In the genomic region with DNA sequence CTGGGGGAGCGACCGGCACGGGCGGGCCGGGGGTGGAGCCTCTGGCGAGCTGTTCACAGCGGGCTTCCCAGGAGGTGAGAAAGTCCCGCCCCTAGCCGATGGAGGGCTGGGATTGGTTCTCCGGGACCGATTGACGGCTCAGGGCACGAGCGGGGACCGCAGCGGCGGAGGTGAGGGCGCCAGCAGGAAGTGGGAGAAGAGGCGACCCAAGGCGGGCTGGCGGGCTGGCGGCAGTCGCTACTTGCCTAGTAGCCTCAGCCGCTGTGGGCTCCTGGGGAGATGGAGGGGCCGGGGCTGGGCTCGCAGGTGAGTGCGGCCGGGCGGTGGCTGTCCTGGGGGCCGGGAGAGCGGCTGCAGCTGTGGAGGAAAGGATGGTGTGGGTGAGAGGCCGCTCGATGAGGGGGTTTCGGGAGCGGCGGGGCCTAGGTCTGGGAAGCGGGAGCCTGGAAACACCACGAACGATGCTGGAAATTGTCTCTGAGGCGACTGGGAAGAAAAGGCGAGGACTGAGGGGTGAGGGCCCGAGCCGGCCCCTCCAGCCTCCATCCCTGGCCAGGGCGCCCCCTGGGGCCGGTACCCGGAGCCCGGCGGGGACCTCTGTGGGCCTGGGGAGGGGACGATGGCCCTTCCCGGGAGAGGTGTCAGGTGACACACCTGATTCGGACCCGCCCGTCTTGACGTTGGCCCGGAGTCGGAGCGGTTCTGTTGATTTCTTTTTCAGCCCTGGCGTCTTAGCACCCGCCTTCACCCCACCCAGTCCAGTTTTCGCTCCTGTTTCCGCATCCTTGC, we compare ENCODE assay signal across 8 cellular contexts.
A peak's percentile ranks its signal among the peaks of the same experiment; 100 is the strongest.
DNase-seq lines count a peak whose midpoint lies in the region; ATAC-seq and TF ChIP-seq lines count a peak whose summit lies in the region.

A gene with protein sequence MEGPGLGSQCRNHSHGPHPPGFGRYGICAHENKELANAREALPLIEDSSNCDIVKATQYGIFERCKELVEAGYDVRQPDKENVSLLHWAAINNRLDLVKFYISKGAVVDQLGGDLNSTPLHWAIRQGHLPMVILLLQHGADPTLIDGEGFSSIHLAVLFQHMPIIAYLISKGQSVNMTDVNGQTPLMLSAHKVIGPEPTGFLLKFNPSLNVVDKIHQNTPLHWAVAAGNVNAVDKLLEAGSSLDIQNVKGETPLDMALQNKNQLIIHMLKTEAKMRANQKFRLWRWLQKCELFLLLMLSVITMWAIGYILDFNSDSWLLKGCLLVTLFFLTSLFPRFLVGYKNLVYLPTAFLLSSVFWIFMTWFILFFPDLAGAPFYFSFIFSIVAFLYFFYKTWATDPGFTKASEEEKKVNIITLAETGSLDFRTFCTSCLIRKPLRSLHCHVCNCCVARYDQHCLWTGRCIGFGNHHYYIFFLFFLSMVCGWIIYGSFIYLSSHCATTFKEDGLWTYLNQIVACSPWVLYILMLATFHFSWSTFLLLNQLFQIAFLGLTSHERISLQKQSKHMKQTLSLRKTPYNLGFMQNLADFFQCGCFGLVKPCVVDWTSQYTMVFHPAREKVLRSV (plus strand): TSS at position 198 of the 789 bp plus-strand sequence. CDS start 82 bp downstream, at position 280.

- TF ChIP-seq RAD21 in Ishikawa (IDR thresholded peaks at IDR 0.05; ENCODE audit: low read depth): no peak

- H3K27me3 ChIP-seq in mucosa of stomach (ENCODE audit: control insufficient read depth, insufficient read depth, low read length): no peaks in the 10 kb centered on the region

- peak; percentile 89 for DNase-seq in DMS79 (lab: John Stamatoyannopoulos, UW)
- DNase-seq in OCI-M1 (lab: John Stamatoyannopoulos, UW): peak; percentile 95
- DNase-seq in activated T-cell treated with anti-CD3 and anti-CD28 coated beads for 24 hours (ENCODE audit: low read depth): peak; percentile 95
- peak; percentile 87 to 91 for DNase-seq in erythroblast (lab: John Stamatoyannopoulos, UW)
- DNase-seq in stimulated activated CD8-positive, alpha-beta memory T cell treated with anti-CD3 and anti-CD28 coated beads, Interleukin-4, amount 100 ng/mL, for 48 hours: peak; percentile 98

- ATAC-seq in GM21619 (IDR thresholded peaks at IDR 0.05; ENCODE audit: unreplicated experiment): peak; percentile 99

- H3K4me3 ChIP-seq in mucosa of stomach (ENCODE audit: low read length): peak within 1 kb of the TSS; percentile 69

- no peaks in the 10 kb centered on the region for H3K9me3 ChIP-seq in mucosa of stomach (ENCODE audit: control insufficient read depth, low read length)

- no peaks in the 10 kb centered on the region for H3K36me3 ChIP-seq in mucosa of stomach (ENCODE audit: control insufficient read depth, insufficient read depth, low read length)

- peak within 1 kb of the TSS; percentile 95 for H3K9ac ChIP-seq in mucosa of stomach (ENCODE audit: low read length)

- TF ChIP-seq EP300 in Ishikawa (IDR thresholded peaks at IDR 0.05; ENCODE audit: borderline replicate concordance): peak; percentile 18; the same call in 1 of the 2 replicates

- peak; percentile 56 for TF ChIP-seq POLR2A in erythroblast (IDR thresholded peaks at IDR 0.05; ENCODE audit: low read length)

- H3K4me1 ChIP-seq in mucosa of stomach (ENCODE audit: control insufficient read depth, insufficient read depth, low read length): peaks cover 34% of the 10 kb centered on the region

TF ChIP-seq in Ishikawa, 13 proteins besides CTCF, POLR2A, EP300 and RAD21:
- TF ChIP-seq FOXM1 (IDR thresholded peaks at IDR 0.05; ENCODE audit: borderline replicate concordance, low read depth) (no peak), TEAD4 (IDR thresholded peaks at IDR 0.05) (no peak), YY1 (IDR thresholded peaks at IDR 0.05; ENCODE audit: low read depth) (no peak), REST (IDR thresholded peaks at IDR 0.05; ENCODE audit: low read depth) (no peak), ZBTB7A (IDR thresholded peaks at IDR 0.05; ENCODE audit: low read depth) (0 out of 2 replicates have a peak, but pooled peaks have one; percentile 70), TCF12 (IDR thresholded peaks at IDR 0.05; ENCODE audit: low read depth) (0 out of 2 replicates have a peak, but pooled peaks have one; percentile 20), TAF1 (IDR thresholded peaks at IDR 0.05; ENCODE audit: low read depth) (peak; percentile 75), MAX (IDR thresholded peaks at IDR 0.05) (peak; percentile 37), NFIC (IDR thresholded peaks at IDR 0.05) (no peak)
- TF ChIP-seq, protein P1, sequence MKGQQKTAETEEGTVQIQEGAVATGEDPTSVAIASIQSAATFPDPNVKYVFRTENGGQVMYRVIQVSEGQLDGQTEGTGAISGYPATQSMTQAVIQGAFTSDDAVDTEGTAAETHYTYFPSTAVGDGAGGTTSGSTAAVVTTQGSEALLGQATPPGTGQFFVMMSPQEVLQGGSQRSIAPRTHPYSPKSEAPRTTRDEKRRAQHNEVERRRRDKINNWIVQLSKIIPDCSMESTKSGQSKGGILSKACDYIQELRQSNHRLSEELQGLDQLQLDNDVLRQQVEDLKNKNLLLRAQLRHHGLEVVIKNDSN (IDR thresholded peaks at IDR 0.05): peak; percentile 52; the same call in 1 of the 2 replicates

Comparison
In these comparisons a context has a peak if more than half of its experiments do, and no peak if none do; other contexts are left out.
1. Peak in every context shown above with its lines: DNase-seq, ATAC-seq and H3K4me3 ChIP-seq.